8 cellular contexts compared by ENCODE assay signal in the genomic region with DNA sequence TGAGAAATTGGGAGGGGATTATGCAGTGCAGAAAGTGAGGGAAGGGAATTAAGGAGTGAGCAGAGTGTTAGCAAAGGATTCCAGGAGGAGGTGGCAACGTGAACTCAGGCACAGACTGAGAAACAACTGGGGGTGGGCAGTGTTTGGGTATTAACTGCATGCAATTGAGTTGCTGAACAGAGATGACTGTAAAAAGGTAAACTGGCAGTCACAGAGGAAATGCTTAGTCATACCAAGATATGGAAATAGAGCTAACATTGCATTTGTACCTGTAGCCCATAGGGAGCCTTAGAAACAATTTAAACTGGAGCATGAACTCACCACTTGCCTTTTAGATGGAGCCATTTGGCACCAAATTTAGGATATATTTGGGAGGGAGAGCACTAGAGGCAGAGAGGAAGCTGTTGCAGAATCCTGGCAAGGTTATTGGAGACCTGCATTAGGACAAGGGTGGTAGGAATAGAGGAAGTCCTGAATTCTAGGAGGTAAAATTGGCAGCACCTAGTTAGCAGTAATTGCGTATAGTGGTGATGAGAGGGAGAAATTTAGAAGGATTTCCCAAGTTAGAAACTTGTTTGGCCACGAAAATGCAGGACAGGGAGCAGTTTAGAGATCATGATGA.
DNase-seq lines count a peak whose midpoint lies in the region; ATAC-seq and TF ChIP-seq lines count a peak whose summit lies in the region.

No MANE protein-coding gene starts in this region.

- H3K4me3 ChIP-seq in brain microvascular endothelial cell (ENCODE audit: low read depth, low read length), result no peak overlapping the region

- DNase-seq in AML-193 (lab: John Stamatoyannopoulos, UW) (peak; percentile 38 to 47), chondrocyte (ENCODE audit: low spot score) (no peak), NCI-H2081 treated with DMSO at 0.1 percent for 48 hours (lab: John Stamatoyannopoulos, UW) (no peak), NCI-H2227 treated with DMSO at 0.1 percent for 48 hours (lab: John Stamatoyannopoulos, UW) (no peak), brain microvascular endothelial cell (no peak)
- DNase-seq in T-helper 2 cell treated with Interferon-gamma antibody and Interleukin-4, amounts not matched to agents 5 μg/mL and 100 μg/mL, for 36 hours (ENCODE audit: low spot score), result peak; percentile 30

- ATAC-seq in GM19035 (IDR thresholded peaks at IDR 0.05; ENCODE audit: unreplicated experiment) (peak; percentile 100), HG03045 (IDR thresholded peaks at IDR 0.05; ENCODE audit: unreplicated experiment) (peak; percentile 97)

- in situ Hi-C loops in brain microvascular endothelial cell (cut with HindIII; ENCODE audit: low pct_ligation_motif_present, low sequenced_read_pairs), result no loop called here

- H3K36me3 ChIP-seq in brain microvascular endothelial cell (replicated peaks), result no peaks in the 10 kb centered on the region

- H3K27ac ChIP-seq in brain microvascular endothelial cell, result no peak overlapping the region

- H3K27me3 ChIP-seq in brain microvascular endothelial cell (replicated peaks), result no peaks in the 10 kb centered on the region

- TF ChIP-seq CTCF in chondrocyte (IDR thresholded peaks at IDR 0.05) (no peak), brain microvascular endothelial cell (IDR thresholded peaks at IDR 0.05; ENCODE audit: low read depth, low read length, missing control alignments) (no peak)

- no peak overlapping the region for H3K4me3 Mint-ChIP-seq in T-helper 2 cell treated with Interferon-gamma antibody and Interleukin-4, amounts not matched to agents 5 μg/mL and 100 μg/mL, for 36 hours
- H3K4me3 Mint-ChIP-seq in chondrocyte (ENCODE audit: unreplicated experiment), result no peak overlapping the region

- no peak overlapping the region for H3K27ac Mint-ChIP-seq in T-helper 2 cell treated with Interferon-gamma antibody and Interleukin-4, amounts not matched to agents 5 μg/mL and 100 μg/mL, for 36 hours
- no peak overlapping the region for H3K27ac Mint-ChIP-seq in chondrocyte (ENCODE audit: unreplicated experiment)

- peaks cover 5% of the 10 kb centered on the region for H3K9me3 Mint-ChIP-seq in T-helper 2 cell treated with Interferon-gamma antibody and Interleukin-4, amounts not matched to agents 5 μg/mL and 100 μg/mL, for 36 hours
- no peaks in the 10 kb centered on the region for H3K9me3 Mint-ChIP-seq in chondrocyte (ENCODE audit: low read depth)

- peaks cover 2% of the 10 kb centered on the region for H3K27me3 Mint-ChIP-seq in T-helper 2 cell treated with Interferon-gamma antibody and Interleukin-4, amounts not matched to agents 5 μg/mL and 100 μg/mL, for 36 hours (ENCODE audit: low read depth)
- H3K27me3 Mint-ChIP-seq in chondrocyte (ENCODE audit: low read depth), result no peaks in the 10 kb centered on the region

- H3K36me3 Mint-ChIP-seq in T-helper 2 cell treated with Interferon-gamma antibody and Interleukin-4, amounts not matched to agents 5 μg/mL and 100 μg/mL, for 36 hours (ENCODE audit: low read depth), result peaks cover 7% of the 10 kb centered on the region
- H3K36me3 Mint-ChIP-seq in chondrocyte (ENCODE audit: low read depth), result no peaks in the 10 kb centered on the region

- H3K4me1 Mint-ChIP-seq in T-helper 2 cell treated with Interferon-gamma antibody and Interleukin-4, amounts not matched to agents 5 μg/mL and 100 μg/mL, for 36 hours (ENCODE audit: low read depth), result peaks cover 21% of the 10 kb centered on the region
- peaks cover 4% of the 10 kb centered on the region for H3K4me1 Mint-ChIP-seq in chondrocyte (ENCODE audit: low read depth)

Comparison
In these comparisons a context has a peak if more than half of its experiments do, and no peak if none do; other contexts are left out.
1. DNase-seq: peak in AML-193 (2 of 2) and T-helper 2 cell treated with Interferon-gamma antibody and Interleukin-4, amounts not matched to agents 5 μg/mL and 100 μg/mL, for 36 hours (single experiment); none in chondrocyte (single experiment), NCI-H2081 treated with DMSO at 0.1 percent for 48 hours (single experiment), NCI-H2227 treated with DMSO at 0.1 percent for 48 hours (single experiment) and brain microvascular endothelial cell (single experiment).